ENCODE assay signal across 20 cellular contexts in the genomic region with DNA sequence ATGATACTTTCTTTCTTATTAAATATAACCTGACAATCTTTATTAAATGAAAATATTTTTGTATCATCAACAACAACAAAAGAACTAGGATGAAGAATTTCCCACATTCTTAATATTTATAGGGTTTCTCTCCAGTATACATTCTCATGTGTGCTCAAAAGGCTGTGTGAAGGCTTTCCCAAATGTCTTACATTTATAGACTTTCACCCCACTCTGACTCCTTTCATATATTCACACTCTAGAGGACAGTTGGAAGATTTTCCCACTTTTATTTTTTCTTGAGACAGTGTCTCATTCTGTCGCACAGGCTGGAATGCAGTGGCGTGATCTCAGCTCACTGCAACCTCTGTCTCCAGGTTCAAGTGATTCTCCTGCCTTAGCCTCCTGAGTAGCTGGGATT. TPM values are rescaled to one million over a fixed set of nuclear protein-coding genes. Genes with fewer than 3 reads are reported as not detected.
DNase-seq lines count a peak whose midpoint lies in the region; ATAC-seq, FAIRE-seq and TF ChIP-seq lines count a peak whose summit lies in the region.
"Had no signal": no experiment of that assay in that cellular context is flagged by ENCODE, and none has a peak within 500 bp of the region (broad histone marks: within the 10 kb centered on the region; RNA-seq: fewer than 3 reads in every experiment).

No MANE protein-coding gene starts in this region.

- 100% methylated on average over 1 of the region's 2 CpGs for WGBS in mammary epithelial cell (ENCODE audit: low coverage, missing lambda C conversion rate)
- WGBS in K562 (ENCODE audit: insufficient coverage, low coverage, missing lambda C conversion rate), result 87% methylated on average over 2 of the region's 2 CpGs
- WGBS in thyroid gland, 2 donors, result 96 to 97% methylated on average over 2 of the region's 2 CpGs

- H3K36me3 ChIP-seq in mammary epithelial cell (ENCODE audit: insufficient read depth, low read length) (peaks cover 7% of the 10 kb centered on the region), K562 (ENCODE audit: control insufficient read depth, insufficient read depth, low read length) (peaks cover 30% of the 10 kb centered on the region), thyroid gland (peaks cover 30% of the 10 kb centered on the region in 2 donors)
- H3K36me3 ChIP-seq in naive thymus-derived CD4-positive, alpha-beta T cell (ENCODE audit: control insufficient read depth in 2 of 3, insufficient read depth in 3 of 3, low read length in 3 of 3), result peaks cover 32 to 61% (median 33%) of the 10 kb centered on the region in 3 experiments

- H3K27ac Mint-ChIP-seq in MCF 10A (ENCODE audit: low read depth, unreplicated experiment), result no peak overlapping the region
- peak overlapping the region in 2 of 9 donors; percentile 12 to 32 for H3K27ac Mint-ChIP-seq in naive thymus-derived CD4-positive, alpha-beta T cell
- H3K27ac Mint-ChIP-seq in CD4-positive, alpha-beta T cell, result no peak overlapping the region
- H3K27ac Mint-ChIP-seq in activated T-cell treated with anti-CD3 and anti-CD28 coated beads, Interleukin-2, amount 50 U/mL, for 24 hours, result no peak overlapping the region

- TF ChIP-seq RAD21 in K562 (CRISPR knock-in tag; conservative IDR thresholded peaks at IDR 0.05 in 1 of 2, IDR thresholded peaks at IDR 0.05 in 1 of 2), result no peak

- dilution Hi-C loops in mammary epithelial cell (cut with HindIII; ENCODE audit: low sequenced_read_pairs), result no loop called here

- H3K9ac ChIP-seq in mammary epithelial cell (ENCODE audit: insufficient read depth, low read length), result no peak overlapping the region
- H3K9ac ChIP-seq in K562 (ENCODE audit: insufficient read depth in 1 of 2, low read depth in 2 of 2, low read length in 2 of 2), result no peak overlapping the region

- no peaks in the 10 kb centered on the region for H4K20me1 ChIP-seq in mammary epithelial cell (ENCODE audit: insufficient read depth, low read length)
- H4K20me1 ChIP-seq in K562 (replicated peaks; ENCODE audit: control insufficient read depth, insufficient read depth, low read length), result no peaks in the 10 kb centered on the region

- DNase-seq in MCF 10A (ENCODE audit: unreplicated experiment) (no peak), mammary epithelial cell (no peak), K562 (ENCODE audit: extremely low read depth in 1 of 4, low spot score in 3 of 4) (no peak), thyroid gland (no peak), cortex of kidney (lab: John Stamatoyannopoulos, UW) (no peak)
- no peak for DNase-seq in naive thymus-derived CD4-positive, alpha-beta T cell
- DNase-seq in CD4-positive, alpha-beta T cell, result no peak
- no peak for DNase-seq in activated T-cell treated with anti-CD3 and anti-CD28 coated beads, Interleukin-2, amount 50 U/mL, for 24 hours
- DNase-seq: AML-193, Caco-2, NCI-H1105 treated with DMSO at 0.1 percent for 48 hours, NCI-H1694, NCI-H2081 treated with DMSO at 0.1 percent for 48 hours, NCI-H2227 treated with DMSO at 0.1 percent for 48 hours, NCI-H510A treated with DMSO at 0.1 percent for 48 hours, NCI-H82, SJCRH30 had no signal

- CTCF ChIA-PET in MCF 10A (lab: Yijun Ruan, JAX), result interaction anchor here (0.6 kb wide), 2 partner anchors 82 to 536 kb away, joined by 3 read pairs; a partner anchor contains a TSS
- CTCF ChIA-PET in mammary epithelial cell (lab: Charles Lee; ENCODE audit: low non-redundant PET), result no interaction called here
- CTCF ChIA-PET in K562 (lab: Yijun Ruan, JAX; ENCODE audit: low intra/inter-chr PET ratio), result no interaction called here
- CTCF ChIA-PET in naive thymus-derived CD4-positive, alpha-beta T cell (lab: Charles Lee), result no interaction called here
- CTCF ChIA-PET in CD4-positive, alpha-beta T cell (lab: Charles Lee), result no interaction called here

- no peaks in the 10 kb centered on the region for H3K27me3 Mint-ChIP-seq in MCF 10A (ENCODE audit: insufficient read depth, unreplicated experiment)
- H3K27me3 Mint-ChIP-seq in naive thymus-derived CD4-positive, alpha-beta T cell, result no peaks in the 10 kb centered on the region
- no peaks in the 10 kb centered on the region for H3K27me3 Mint-ChIP-seq in CD4-positive, alpha-beta T cell
- H3K27me3 Mint-ChIP-seq in activated T-cell treated with anti-CD3 and anti-CD28 coated beads, Interleukin-2, amount 50 U/mL, for 24 hours, result no peaks in the 10 kb centered on the region

- peaks cover 70% of the 10 kb centered on the region for H3K9me3 ChIP-seq in mammary epithelial cell (replicated peaks; ENCODE audit: insufficient read depth, low read length)
- peaks cover 38% of the 10 kb centered on the region for H3K9me3 ChIP-seq in K562 (replicated peaks; ENCODE audit: control insufficient read depth, insufficient read depth, low read depth, low read length)
- peaks cover 53 to 99% (median 63%) of the 10 kb centered on the region in 3 experiments for H3K9me3 ChIP-seq in naive thymus-derived CD4-positive, alpha-beta T cell (ENCODE audit: control insufficient read depth in 2 of 3, low read length in 3 of 3)
- peaks cover 99% of the 10 kb centered on the region for H3K9me3 ChIP-seq in CD4-positive, alpha-beta T cell (ENCODE audit: control insufficient read depth, low read length)
- peaks cover 28% of the 10 kb centered on the region for H3K9me3 ChIP-seq in thyroid gland

- intact Hi-C loops in MCF 10A (cut with micrococcal nuclease) (no loop called here), mammary epithelial cell (cut with micrococcal nuclease) (no loop called here), K562 (cut with micrococcal nuclease) (no loop called here), thyroid gland (cut with DNase I) (loop anchor here (5.0 to 10.0 kb wide), 2 partner anchors 124 to 182 kb away; no protein-coding TSS in a partner anchor)
- intact Hi-C loops in naive thymus-derived CD4-positive, alpha-beta T cell (cut with micrococcal nuclease), result no loop called here
- intact Hi-C loops in CD4-positive, alpha-beta T cell (cut with DNase I, micrococcal nuclease), result loop anchor here in 1 of 2 experiments (5.0 to 10.0 kb wide), 3 partner anchors 33 to 844 kb away; no protein-coding TSS in a partner anchor

- BruUV-seq in MCF 10A (replicated peaks; lab: Mats Ljungman, UMichigan) (TSS peak; percentile 11), mammary epithelial cell (replicated peaks; lab: Mats Ljungman, UMichigan) (no TSS peak), K562 (replicated peaks; lab: Mats Ljungman, UMichigan) (no TSS peak)

- TF ChIP-seq POLR2A in K562 (conservative IDR thresholded peaks at IDR 0.05) (no peak), thyroid gland (IDR thresholded peaks at IDR 0.05) (no peak)

- no peak overlapping the region for H2AFZ ChIP-seq in mammary epithelial cell (ENCODE audit: low read depth, low read length)
- no peak overlapping the region for H2AFZ ChIP-seq in K562 (ENCODE audit: low read depth, low read length)

- no peak for TF ChIP-seq CTCF in MCF 10A (IDR thresholded peaks at IDR 0.05; ENCODE audit: unreplicated experiment)
- no peak for TF ChIP-seq CTCF in mammary epithelial cell (conservative IDR thresholded peaks at IDR 0.05 in 1 of 2, IDR thresholded peaks at IDR 0.05 in 1 of 2; ENCODE audit: extremely low read depth in 1 of 2, insufficient read depth in 1 of 2, low read depth in 1 of 2, low read length in 2 of 2)
- no peak for TF ChIP-seq CTCF in K562 (IDR thresholded peaks at IDR 0.05 in 2 of 3, conservative IDR thresholded peaks at IDR 0.05 in 1 of 3; ENCODE audit: insufficient read depth in 2 of 3, low read depth in 1 of 3, low read length in 3 of 3)
- no peak for TF ChIP-seq CTCF in CD4-positive, alpha-beta T cell (IDR thresholded peaks at IDR 0.05)
- no peak for TF ChIP-seq CTCF in thyroid gland (IDR thresholded peaks at IDR 0.05)

- no peak for TF ChIP-seq EP300 in K562 (IDR thresholded peaks at IDR 0.05; ENCODE audit: low read length)

- POLR2A ChIA-PET in MCF 10A (lab: Yijun Ruan, JAX) (no interaction called here), K562 (lab: Yijun Ruan, JAX) (interaction anchor here (0.7 kb wide), 1 partner anchor 51 kb away, joined by 3 read pairs; no protein-coding TSS in a partner anchor)
- POLR2A ChIA-PET in naive thymus-derived CD4-positive, alpha-beta T cell (lab: Charles Lee), result interaction anchor here (1.6 to 4.9 kb wide), 2 partner anchors 41 to 111 kb away, joined by 3 to 20 read pairs; a partner anchor contains a TSS
- POLR2A ChIA-PET in CD4-positive, alpha-beta T cell (lab: Charles Lee), result interaction anchor here (1.1 kb wide), 1 partner anchor 22 kb away, joined by 3 read pairs; a partner anchor contains a TSS

- no peaks in the 10 kb centered on the region for H3K4me1 Mint-ChIP-seq in MCF 10A (ENCODE audit: insufficient read depth, unreplicated experiment)
- peaks cover 0 to 5% (median 0%) of the 10 kb centered on the region in 7 donors for H3K4me1 Mint-ChIP-seq in naive thymus-derived CD4-positive, alpha-beta T cell
- H3K4me1 Mint-ChIP-seq in CD4-positive, alpha-beta T cell (ENCODE audit: low read depth), result no peaks in the 10 kb centered on the region
- no peaks in the 10 kb centered on the region for H3K4me1 Mint-ChIP-seq in activated T-cell treated with anti-CD3 and anti-CD28 coated beads, Interleukin-2, amount 50 U/mL, for 24 hours (ENCODE audit: low read depth)

- H3K79me2 ChIP-seq in mammary epithelial cell (ENCODE audit: insufficient read depth, low read length) (no peaks in the 10 kb centered on the region), K562 (ENCODE audit: control insufficient read depth, insufficient read depth, low read length) (no peaks in the 10 kb centered on the region)

- no peak for FAIRE-seq in K562 (lab: Jason Lieb, UNC)
- FAIRE-seq: G401.6 had no signal

- H3K4me1 ChIP-seq in mammary epithelial cell (ENCODE audit: insufficient read depth, low read length) (no peaks in the 10 kb centered on the region), K562 (replicated peaks in 1 of 2; ENCODE audit: control insufficient read depth in 2 of 2, insufficient read depth in 2 of 2, low read length in 2 of 2) (no peaks in the 10 kb centered on the region), thyroid gland (no peaks in the 10 kb centered on the region)
- H3K4me1 ChIP-seq in naive thymus-derived CD4-positive, alpha-beta T cell (ENCODE audit: control insufficient read depth in 2 of 2, insufficient read depth in 2 of 2, low read length in 2 of 2), result no peaks in the 10 kb centered on the region
- H3K4me1 ChIP-seq: Caco-2, HAP-1, SJCRH30 had no signal

- H3K4me3 ChIP-seq in mammary epithelial cell (replicated peaks in 1 of 3; ENCODE audit: insufficient read depth in 1 of 3, low read depth in 2 of 3, low read length in 3 of 3) (no peak overlapping the region), K562 (no peak overlapping the region), thyroid gland (replicated peaks in 1 of 3) (no peak overlapping the region)
- H3K4me3 ChIP-seq in naive thymus-derived CD4-positive, alpha-beta T cell (ENCODE audit: low read length), result peak overlapping the region; percentile 17
- H3K4me3 ChIP-seq: HAP-1, SJCRH30 had no signal

- in situ Hi-C loops in mammary epithelial cell (cut with MboI; ENCODE audit: low sequenced_read_pairs in 2 of 2) (no loop called here), K562 (cut with MboI) (no loop called here)

- no peaks in the 10 kb centered on the region for H3K27me3 ChIP-seq in mammary epithelial cell (ENCODE audit: insufficient read depth, low read length)
- H3K27me3 ChIP-seq in K562 (ENCODE audit: control insufficient read depth in 2 of 2, insufficient read depth in 2 of 2, low read length in 2 of 2), result no peaks in the 10 kb centered on the region
- H3K27me3 ChIP-seq in naive thymus-derived CD4-positive, alpha-beta T cell (ENCODE audit: control insufficient read depth in 2 of 2, insufficient read depth in 2 of 2, low read length in 2 of 2), result no peaks in the 10 kb centered on the region
- H3K27me3 ChIP-seq in CD4-positive, alpha-beta T cell (ENCODE audit: control insufficient read depth, insufficient read depth, low read length), result no peaks in the 10 kb centered on the region
- H3K27me3 ChIP-seq in thyroid gland, result no peaks in the 10 kb centered on the region
- H3K27me3 ChIP-seq: SJCRH30 had no signal

- H3K27ac ChIP-seq in mammary epithelial cell (ENCODE audit: insufficient read depth, low read depth, low read length), result no peak overlapping the region
- no peak overlapping the region for H3K27ac ChIP-seq in K562 (ENCODE audit: extremely low read depth, low read depth, low read length)
- H3K27ac ChIP-seq in naive thymus-derived CD4-positive, alpha-beta T cell (ENCODE audit: low read depth, low read length), result no peak overlapping the region
- H3K27ac ChIP-seq in CD4-positive, alpha-beta T cell (ENCODE audit: low read depth, low read length), result no peak overlapping the region
- H3K27ac ChIP-seq in thyroid gland, result no peak overlapping the region
- H3K27ac ChIP-seq: 22Rv1, SJCRH30 had no signal

- H3K4me3 Mint-ChIP-seq in MCF 10A (ENCODE audit: unreplicated experiment), result no peak overlapping the region
- peak overlapping the region in 1 of 10 donors; percentile 27 for H3K4me3 Mint-ChIP-seq in naive thymus-derived CD4-positive, alpha-beta T cell
- H3K4me3 Mint-ChIP-seq in CD4-positive, alpha-beta T cell, result no peak overlapping the region
- H3K4me3 Mint-ChIP-seq in activated T-cell treated with anti-CD3 and anti-CD28 coated beads, Interleukin-2, amount 50 U/mL, for 24 hours, result no peak overlapping the region

- no peak for ATAC-seq in K562
- ATAC-seq in naive thymus-derived CD4-positive, alpha-beta T cell, result no peak
- no peak for ATAC-seq in CD4-positive, alpha-beta T cell (ENCODE audit: poor library complexity)

- H3K9me3 Mint-ChIP-seq in MCF 10A (ENCODE audit: unreplicated experiment), result peaks cover 8% of the 10 kb centered on the region
- peaks cover 4 to 100% (median 82%) of the 10 kb centered on the region in 11 donors for H3K9me3 Mint-ChIP-seq in naive thymus-derived CD4-positive, alpha-beta T cell
- peaks cover 14% of the 10 kb centered on the region for H3K9me3 Mint-ChIP-seq in CD4-positive, alpha-beta T cell
- peaks cover 65% of the 10 kb centered on the region for H3K9me3 Mint-ChIP-seq in activated T-cell treated with anti-CD3 and anti-CD28 coated beads, Interleukin-2, amount 50 U/mL, for 24 hours

- H3K9me1 ChIP-seq in K562 (ENCODE audit: control insufficient read depth, insufficient read depth, low read length), result no peaks in the 10 kb centered on the region

- no peak overlapping the region for H3K4me2 ChIP-seq in mammary epithelial cell (ENCODE audit: insufficient read depth, low read depth, low read length)
- H3K4me2 ChIP-seq in K562 (ENCODE audit: insufficient read depth, low read length), result no peak overlapping the region

- peaks cover 70% of the 10 kb centered on the region for H3K36me3 Mint-ChIP-seq in MCF 10A (ENCODE audit: insufficient read depth, unreplicated experiment)
- peaks cover 7 to 85% (median 57%) of the 10 kb centered on the region in 5 donors for H3K36me3 Mint-ChIP-seq in naive thymus-derived CD4-positive, alpha-beta T cell
- peaks cover 95% of the 10 kb centered on the region for H3K36me3 Mint-ChIP-seq in CD4-positive, alpha-beta T cell (ENCODE audit: low read depth)
- H3K36me3 Mint-ChIP-seq in activated T-cell treated with anti-CD3 and anti-CD28 coated beads, Interleukin-2, amount 50 U/mL, for 24 hours (ENCODE audit: low read depth), result peaks cover 95% of the 10 kb centered on the region

RNA-seq across cellular contexts. Expression of a gene that starts 22.4 kb away (rescaled TPM):
- total RNA-seq in MCF 10A (2022) (3.5 and 3.9 TPM in 2 replicates), mammary epithelial cell (1 to 10 TPM; 3.1 to 7.2 TPM), K562 (2014; rRNA removed) (1.9 and 2.6 TPM in 2 replicates), K562 (2014; rRNA removed; fragmentation: Illumina TruSeq; extraction: Trizol) (6.4 and 7.4 TPM in 2 replicates), K562 (2015; rRNA removed; fragmentation: Illumina TruSeq; extraction: Trizol) (4.8 and 4.9 TPM in 2 replicates), K562 (2021) (2.6 and 2.9 TPM in 2 replicates), thyroid gland (10 to 100 TPM; 13.8 to 21.1 (median 17.7) TPM)
- polyA plus RNA-seq in mammary epithelial cell (1.2 TPM), K562 (2011; rRNA removed) (3.6 and 5.6 TPM in 2 replicates), K562 (2014; fragmentation: Illumina TruSeq; extraction: Trizol) (3.5 and 4.0 TPM in 2 replicates), K562 (2014; fragmentation: Nextera tagmentation; extraction: Ambion mirVana) (1 to 10 TPM; 2.6 to 7.0 TPM), K562 (2014; rRNA removed) (2.2 and 2.4 TPM in 2 replicates)
- 3.3 TPM for polyA minus RNA-seq in mammary epithelial cell
- total RNA-seq in K562 (2011; cell fraction: chromatin; rRNA removed; ENCODE audit: low replicate concordance), result 5.8 and 18.8 TPM in 2 replicates
- total RNA-seq in K562 (2011; cell fraction: nucleolus; rRNA removed), result 4.7 and 6.4 TPM in 2 replicates
- total RNA-seq in K562 (2011; cell fraction: nucleoplasm; rRNA removed), result 5.5 and 6.6 TPM in 2 replicates
- 0.61 and 1.3 TPM in 2 replicates for polyA plus RNA-seq in K562 (2011; cell fraction: cytosol; rRNA removed)
- polyA plus RNA-seq in K562 (2011; cell fraction: nucleus; rRNA removed), result 1.1 and 1.2 TPM in 2 replicates
- polyA plus RNA-seq in K562 (2012), result 2.3 and 3.6 TPM in 2 replicates
- polyA minus RNA-seq in K562 (2011; rRNA and poly(A)+ RNA removed), result 7.7 and 8.9 TPM in 2 replicates
- polyA minus RNA-seq in K562 (2011; cell fraction: cytosol; rRNA and poly(A)+ RNA removed), result 2.8 TPM in 2 replicates
- 1.5 and 2.6 TPM in 2 replicates for polyA minus RNA-seq in K562 (2011; cell fraction: nucleus; rRNA and poly(A)+ RNA removed)
- 10 to 100 TPM in 4 of 5 experiments, 1 to 10 TPM in 1; 7.0 to 35.0 (median 30.3) TPM for total RNA-seq in naive thymus-derived CD4-positive, alpha-beta T cell
- polyA plus RNA-seq in naive thymus-derived CD4-positive, alpha-beta T cell, result 10 to 100 TPM; 15.6 to 17.6 TPM
- 10 to 100 TPM; 36.9 to 37.3 TPM for total RNA-seq in CD4-positive, alpha-beta T cell

RNA-seq across cellular contexts. Expression of a gene that starts 41.9 kb away (rescaled TPM):
- total RNA-seq in MCF 10A (2022) (8.6 and 9.2 TPM in 2 replicates), mammary epithelial cell (10 to 100 TPM in 1 of 2 donors, 1 to 10 TPM in 1; 7.3 to 10.3 TPM), K562 (2014; rRNA removed) (9.5 and 10.6 TPM in 2 replicates), K562 (2014; rRNA removed; fragmentation: Illumina TruSeq; extraction: Trizol) (19.3 and 19.8 TPM in 2 replicates), K562 (2015; rRNA removed; fragmentation: Illumina TruSeq; extraction: Trizol) (14.6 and 14.7 TPM in 2 replicates), K562 (2021) (13.1 and 17.5 TPM in 2 replicates), thyroid gland (10 to 100 TPM in 2 of 4 donors, 1 to 10 TPM in 2; 6.9 to 13.4 (median 11.3) TPM)
- polyA plus RNA-seq in mammary epithelial cell (4.9 TPM), K562 (2011; rRNA removed) (14.9 and 20.3 TPM in 2 replicates), K562 (2014; fragmentation: Illumina TruSeq; extraction: Trizol) (10.6 and 11.1 TPM in 2 replicates), K562 (2014; fragmentation: Nextera tagmentation; extraction: Ambion mirVana) (10 to 100 TPM in 1 of 2 experiments, 1 to 10 TPM in 1; 9.6 to 11.8 TPM), K562 (2014; rRNA removed) (8.6 and 12.4 TPM in 2 replicates)
- 9.1 TPM for polyA minus RNA-seq in mammary epithelial cell
- total RNA-seq in K562 (2011; cell fraction: chromatin; rRNA removed; ENCODE audit: low replicate concordance), result 25.4 and 44.7 TPM in 2 replicates
- 19.6 and 22.2 TPM in 2 replicates for total RNA-seq in K562 (2011; cell fraction: nucleolus; rRNA removed)
- total RNA-seq in K562 (2011; cell fraction: nucleoplasm; rRNA removed), result 33.1 and 41.5 TPM in 2 replicates
- 4.6 and 7.6 TPM in 2 replicates for polyA plus RNA-seq in K562 (2011; cell fraction: cytosol; rRNA removed)
- polyA plus RNA-seq in K562 (2011; cell fraction: nucleus; rRNA removed), result 6.4 and 7.7 TPM in 2 replicates
- polyA plus RNA-seq in K562 (2012), result 7.0 and 7.5 TPM in 2 replicates
- polyA minus RNA-seq in K562 (2011; rRNA and poly(A)+ RNA removed), result 28.3 and 34.7 TPM in 2 replicates
- 7.5 and 7.6 TPM in 2 replicates for polyA minus RNA-seq in K562 (2011; cell fraction: cytosol; rRNA and poly(A)+ RNA removed)
- polyA minus RNA-seq in K562 (2011; cell fraction: nucleus; rRNA and poly(A)+ RNA removed), result 4.4 and 9.1 TPM in 2 replicates
- total RNA-seq in naive thymus-derived CD4-positive, alpha-beta T cell, result 100 to 1,000 TPM in 2 of 5 experiments, 10 to 100 TPM in 3; 67.8 to 202 (median 74.9) TPM
- polyA plus RNA-seq in naive thymus-derived CD4-positive, alpha-beta T cell, result 100 to 1,000 TPM; 113 to 143 TPM
- 10 to 100 TPM; 58.8 to 60.6 TPM for total RNA-seq in CD4-positive, alpha-beta T cell

RNA-seq across cellular contexts. Expression of a gene that starts 47.0 kb away (rescaled TPM):
- total RNA-seq in MCF 10A (2022) (63.9 and 67.2 TPM in 2 replicates), mammary epithelial cell (10 to 100 TPM; 53.0 to 56.0 TPM), K562 (2014; rRNA removed) (32.5 and 41.6 TPM in 2 replicates), K562 (2014; rRNA removed; fragmentation: Illumina TruSeq; extraction: Trizol) (20.1 and 21.6 TPM in 2 replicates), K562 (2015; rRNA removed; fragmentation: Illumina TruSeq; extraction: Trizol) (19.6 and 21.8 TPM in 2 replicates), K562 (2021) (68.0 and 83.8 TPM in 2 replicates), thyroid gland (100 to 1,000 TPM in 3 of 4 donors, 10 to 100 TPM in 1; 97.3 to 293 (median 129) TPM)
- polyA plus RNA-seq in mammary epithelial cell (23.2 TPM), K562 (2011; rRNA removed) (23.1 and 45.6 TPM in 2 replicates), K562 (2014; fragmentation: Illumina TruSeq; extraction: Trizol) (27.9 and 46.9 TPM in 2 replicates), K562 (2014; fragmentation: Nextera tagmentation; extraction: Ambion mirVana) (1 to 10 TPM in 1 of 2 experiments, under 1 TPM in 1; 0.90 to 1.8 TPM), K562 (2014; rRNA removed) (49.2 and 58.9 TPM in 2 replicates)
- polyA minus RNA-seq in mammary epithelial cell, result 74.4 TPM
- 206 and 610 TPM in 2 replicates for total RNA-seq in K562 (2011; cell fraction: chromatin; rRNA removed; ENCODE audit: low replicate concordance)
- 371 and 377 TPM in 2 replicates for total RNA-seq in K562 (2011; cell fraction: nucleolus; rRNA removed)
- 207 and 218 TPM in 2 replicates for total RNA-seq in K562 (2011; cell fraction: nucleoplasm; rRNA removed)
- 27.8 and 39.0 TPM in 2 replicates for polyA plus RNA-seq in K562 (2011; cell fraction: cytosol; rRNA removed)
- 418 and 536 TPM in 2 replicates for polyA plus RNA-seq in K562 (2011; cell fraction: nucleus; rRNA removed)
- 43.7 and 80.1 TPM in 2 replicates for polyA plus RNA-seq in K562 (2012)
- 35.7 and 39.3 TPM in 2 replicates for polyA minus RNA-seq in K562 (2011; rRNA and poly(A)+ RNA removed)
- 32.4 and 39.3 TPM in 2 replicates for polyA minus RNA-seq in K562 (2011; cell fraction: cytosol; rRNA and poly(A)+ RNA removed)
- 107 and 134 TPM in 2 replicates for polyA minus RNA-seq in K562 (2011; cell fraction: nucleus; rRNA and poly(A)+ RNA removed)
- total RNA-seq in naive thymus-derived CD4-positive, alpha-beta T cell, result 100 to 1,000 TPM in 2 of 5 experiments, 10 to 100 TPM in 3; 86.5 to 138 (median 98.9) TPM
- polyA plus RNA-seq in naive thymus-derived CD4-positive, alpha-beta T cell, result 10 to 100 TPM; 22.2 to 52.7 TPM
- total RNA-seq in CD4-positive, alpha-beta T cell, result 10 to 100 TPM; 84.8 to 87.6 TPM
